In genomic region chr4:54657556-54658313, GRCh38 we compare ENCODE assay signal across 8 cellular contexts. TPM values are rescaled to one million over a fixed set of nuclear protein-coding genes. Genes with fewer than 3 reads are reported as not detected.
DNase-seq lines count a peak whose midpoint lies in the region; ATAC-seq and TF ChIP-seq lines count a peak whose summit lies in the region.

Gene KIT (plus strand): TSS chr4:54657957. CDS start chr4:54658015, 58 bp downstream.

- ATAC-seq in GM21381 (IDR thresholded peaks at IDR 0.05; ENCODE audit: unreplicated experiment) (peak; percentile 25), Right ventricle myocardium superior (ENCODE audit: poor library complexity) (peak; percentile 68), GM18517 (IDR thresholded peaks at IDR 0.05; ENCODE audit: unreplicated experiment) (no peak), GM21619 (IDR thresholded peaks at IDR 0.05; ENCODE audit: unreplicated experiment) (no peak)

- peaks cover 43% of the 10 kb centered on the region for H3K4me1 Mint-ChIP-seq in osteocyte (ENCODE audit: unreplicated experiment)

- intact Hi-C loops in Right ventricle myocardium superior (cut with DNase I): no loop called here

- no peaks in the 10 kb centered on the region for H3K9me3 Mint-ChIP-seq in osteocyte (ENCODE audit: unreplicated experiment)

- POLR2A ChIA-PET in AG04450 (lab: Yijun Ruan, JAX): no interaction called here

- H3K4me3 Mint-ChIP-seq in osteocyte (ENCODE audit: unreplicated experiment): peak within 1 kb of the TSS; percentile 84

- H3K27ac Mint-ChIP-seq in osteocyte (ENCODE audit: unreplicated experiment): no peak within 1 kb of the TSS

- CTCF ChIA-PET in AG04450 (lab: Charles Lee): no interaction called here

- peaks cover 8% of the 10 kb centered on the region; the same call in 1 of the 2 replicates for H3K9me3 ChIP-seq in AG04450 (ENCODE audit: control insufficient read depth, insufficient read depth, low read length)

- H3K27me3 Mint-ChIP-seq in osteocyte (ENCODE audit: unreplicated experiment): peaks cover 12% of the 10 kb centered on the region

- no peak within 1 kb of the TSS for H3K27ac ChIP-seq in AG04450 (ENCODE audit: low read depth, low read length)

- TF ChIP-seq CTCF in AG04450 (IDR thresholded peaks at IDR 0.05; ENCODE audit: low read depth, low read length) (no peak), osteocyte (IDR thresholded peaks at IDR 0.05) (no peak)

- H3K36me3 Mint-ChIP-seq in osteocyte (ENCODE audit: unreplicated experiment): no peaks in the 10 kb centered on the region

- no peak for DNase-seq in AG04450 (ENCODE audit: low read depth, low spot score)
- peak; percentile 91 for DNase-seq in NCI-H69 (lab: John Stamatoyannopoulos, UW)
- peak; percentile 37 for DNase-seq in activated naive CD4-positive, alpha-beta T cell treated with anti-CD3 and anti-CD28 coated beads, Interleukin-2, amount 50 U/mL, for 16 hours
- DNase-seq in Right ventricle myocardium superior: peak; percentile 44
- peak; percentile 87 for DNase-seq in osteocyte (ENCODE audit: extremely low spot score, unreplicated experiment)

- peaks cover 39% of the 10 kb centered on the region for H3K27me3 ChIP-seq in AG04450 (ENCODE audit: control insufficient read depth, insufficient read depth, low read length)

- H3K4me3 ChIP-seq in AG04450 (ENCODE audit: low read depth, low read length): peak within 1 kb of the TSS; percentile 50

RNA-seq across cellular contexts. Expression of gene KIT, which starts in this region (rescaled TPM):
- polyA plus RNA-seq in AG04450 (2011; rRNA removed): 0.07 and 0.09 TPM in 2 replicates
- polyA minus RNA-seq in AG04450 (2011; rRNA and poly(A)+ RNA removed): 0.09 TPM in 1 of 2 replicates, not detected in the other
- total RNA-seq in Right ventricle myocardium superior (1.6 TPM), osteocyte (10.8 and 11.6 TPM in 2 replicates)

Comparison
In these comparisons a context has a peak if more than half of its experiments do, and no peak if none do; other contexts are left out.
1. ATAC-seq: peak in GM21381 (single experiment) and Right ventricle myocardium superior (single experiment); none in GM18517 (single experiment) and GM21619 (single experiment).